ENCODE assay signal across 8 cellular contexts in the genomic region with DNA sequence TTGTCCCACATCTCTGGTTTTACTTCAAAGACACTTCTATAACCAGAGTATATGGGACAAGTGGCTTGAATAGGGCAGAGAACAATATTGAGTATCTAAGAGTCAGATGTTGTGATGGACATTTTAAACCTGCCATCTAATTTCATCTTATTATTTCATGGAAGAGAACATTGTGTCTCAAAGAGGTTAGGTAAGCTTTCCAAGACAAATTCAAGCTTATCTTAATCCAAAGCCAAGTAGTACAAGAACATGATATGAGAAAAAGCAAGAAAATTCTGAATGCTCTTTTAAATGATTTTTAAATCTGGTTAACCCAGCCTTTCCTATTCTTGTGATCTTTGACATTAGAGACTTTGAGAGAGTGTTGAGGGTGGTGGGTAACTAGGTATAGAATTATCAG.
"Had no signal": no experiment of that assay in that cellular context is flagged by ENCODE, and none has a peak within 500 bp of the region (broad histone marks: within the 10 kb centered on the region; RNA-seq: fewer than 3 reads in every experiment).

No MANE protein-coding gene starts in this region.

- H3K4me3 ChIP-seq: GM12878 had no signal

- DNase-seq: GDM1, GF-D8 had no signal

- FAIRE-seq: G401.6, GM12878, GM12891, GM12892, GM18507, GM19239 had no signal

- ATAC-seq: GM12878 had no signal
